Comparison of ENCODE assay signal across 20 cellular contexts in the genomic region with DNA sequence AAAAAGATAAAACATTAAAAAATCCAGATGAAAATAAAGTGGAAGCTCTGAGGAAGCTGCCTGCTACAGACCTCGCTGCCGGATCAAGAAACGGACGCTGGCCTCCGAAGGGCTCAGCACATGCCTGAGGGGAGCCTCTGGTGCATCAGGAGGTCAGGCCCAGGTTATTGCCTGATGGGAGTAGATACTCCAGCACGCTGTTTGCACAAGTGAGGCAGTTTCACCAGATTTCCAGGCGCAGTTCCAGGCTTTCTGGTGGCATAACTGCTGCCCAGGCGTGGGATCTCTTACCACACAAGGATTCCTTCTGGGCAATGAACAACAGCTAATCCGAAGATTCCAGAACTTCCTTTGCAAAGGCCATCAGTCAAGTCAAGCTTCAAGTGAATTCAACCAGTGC.
DNase-seq lines count a peak whose midpoint lies in the region; ATAC-seq and TF ChIP-seq lines count a peak whose summit lies in the region.
"Had no signal": no experiment of that assay in that cellular context is flagged by ENCODE, and none has a peak within 500 bp of the region (broad histone marks: within the 10 kb centered on the region; RNA-seq: fewer than 3 reads in every experiment).

No MANE protein-coding gene starts in this region.

- in situ Hi-C loops in mammary epithelial cell (cut with MboI; ENCODE audit: low sequenced_read_pairs in 2 of 2), result no loop called here

- no peaks in the 10 kb centered on the region for H4K20me1 ChIP-seq in mammary epithelial cell (ENCODE audit: insufficient read depth, low read length)

- CTCF ChIA-PET in MCF 10A (lab: Yijun Ruan, JAX) (interaction anchor here (0.7 to 0.9 kb wide), 3 partner anchors 27 to 191 kb away, joined by 3 to 4 read pairs (median 3); no protein-coding TSS in a partner anchor), mammary epithelial cell (lab: Charles Lee; ENCODE audit: low non-redundant PET) (no interaction called here)

- dilution Hi-C loops in mammary epithelial cell (cut with HindIII; ENCODE audit: low sequenced_read_pairs), result loop anchor here (5.0 to 10.0 kb wide), 2 partner anchors 49 to 89 kb away; no protein-coding TSS in a partner anchor

- POLR2A ChIA-PET in MCF 10A (lab: Yijun Ruan, JAX), result interaction anchor here (1.1 kb wide), 1 partner anchor 54 kb away, joined by 3 read pairs; no protein-coding TSS in a partner anchor

- ATAC-seq in HG03108 (IDR thresholded peaks at IDR 0.05; ENCODE audit: unreplicated experiment) (no peak), GM21447 (IDR thresholded peaks at IDR 0.05; ENCODE audit: unreplicated experiment) (no peak)

- WGBS in mammary epithelial cell (ENCODE audit: low coverage, missing lambda C conversion rate), result 41% methylated on average over 9 of the region's 9 CpGs

- H3K4me1 Mint-ChIP-seq in MCF 10A (ENCODE audit: insufficient read depth, unreplicated experiment), result no peaks in the 10 kb centered on the region
- H3K4me1 Mint-ChIP-seq: B cell had no signal

- DNase-seq in MCF 10A (ENCODE audit: unreplicated experiment) (peak; percentile 25), mammary epithelial cell (no peak), breast epithelium (ENCODE audit: low spot score in 2 of 2) (peak; percentile 52 to 81), iPS-NIHi7 (ENCODE audit: extremely low spot score) (peak; percentile 9)
- DNase-seq in effector memory CD4-positive, alpha-beta T cell, result no peak
- DNase-seq: EL, GF-D8, KG1, NCI-H1105 treated with DMSO at 0.1 percent for 48 hours, NCI-H2029 treated with DMSO at 0.1 percent for 48 hours, NCI-H226, NCI-H510A treated with DMSO at 0.1 percent for 48 hours, NCI-H748 treated with DMSO at 0.1 percent for 48 hours, PC-9, SHP77 treated with DMSO at 0.1 percent for 48 hours had no signal

- H3K9me3 ChIP-seq in mammary epithelial cell (replicated peaks; ENCODE audit: insufficient read depth, low read length) (no peaks in the 10 kb centered on the region), breast epithelium (no peaks in the 10 kb centered on the region)
- H3K9me3 ChIP-seq in effector memory CD4-positive, alpha-beta T cell (ENCODE audit: control insufficient read depth, low read length), result no peaks in the 10 kb centered on the region

- H3K9me3 Mint-ChIP-seq in MCF 10A (ENCODE audit: unreplicated experiment), result no peaks in the 10 kb centered on the region

- H3K27me3 Mint-ChIP-seq in MCF 10A (ENCODE audit: insufficient read depth, unreplicated experiment), result peaks cover 27% of the 10 kb centered on the region

- H3K4me3 ChIP-seq in mammary epithelial cell (replicated peaks in 1 of 3; ENCODE audit: insufficient read depth in 1 of 3, low read depth in 2 of 3, low read length in 3 of 3) (no peak overlapping the region), breast epithelium (no peak overlapping the region)
- no peak overlapping the region for H3K4me3 ChIP-seq in effector memory CD4-positive, alpha-beta T cell (ENCODE audit: insufficient read depth, low read depth, low read length, poor library complexity, severe bottlenecking)
- H3K4me3 ChIP-seq: PC-9 had no signal

- H3K36me3 Mint-ChIP-seq in MCF 10A (ENCODE audit: insufficient read depth, unreplicated experiment), result no peaks in the 10 kb centered on the region

- no peaks in the 10 kb centered on the region for H3K36me3 ChIP-seq in mammary epithelial cell (ENCODE audit: insufficient read depth, low read length)
- no peaks in the 10 kb centered on the region for H3K36me3 ChIP-seq in breast epithelium
- H3K36me3 ChIP-seq in effector memory CD4-positive, alpha-beta T cell (ENCODE audit: control insufficient read depth, insufficient read depth, low read length), result no peaks in the 10 kb centered on the region

- H3K4me1 ChIP-seq in mammary epithelial cell (ENCODE audit: insufficient read depth, low read length), result no peaks in the 10 kb centered on the region
- H3K4me1 ChIP-seq in breast epithelium, result no peaks in the 10 kb centered on the region
- no peaks in the 10 kb centered on the region for H3K4me1 ChIP-seq in effector memory CD4-positive, alpha-beta T cell (ENCODE audit: control insufficient read depth, insufficient read depth, low read length, poor library complexity, severe bottlenecking)

- no peak for TF ChIP-seq POLR2A in breast epithelium (IDR thresholded peaks at IDR 0.05)

- H3K27ac Mint-ChIP-seq in MCF 10A (ENCODE audit: low read depth, unreplicated experiment), result no peak overlapping the region
- H3K27ac Mint-ChIP-seq: B cell had no signal

- H2AFZ ChIP-seq in mammary epithelial cell (ENCODE audit: low read depth, low read length), result no peak overlapping the region
- H2AFZ ChIP-seq: PC-9 had no signal

- BruUV-seq in MCF 10A (replicated peaks; lab: Mats Ljungman, UMichigan) (no TSS peak), mammary epithelial cell (replicated peaks; lab: Mats Ljungman, UMichigan) (no TSS peak)

- H3K4me2 ChIP-seq in mammary epithelial cell (ENCODE audit: insufficient read depth, low read depth, low read length), result no peak overlapping the region
- H3K4me2 ChIP-seq: PC-9 had no signal

- H3K27ac ChIP-seq in mammary epithelial cell (ENCODE audit: insufficient read depth, low read depth, low read length) (no peak overlapping the region), breast epithelium (peak overlapping the region in 1 of 2 donors; percentile 3)
- H3K27ac ChIP-seq in effector memory CD4-positive, alpha-beta T cell (ENCODE audit: insufficient read depth, low read length, poor library complexity, severe bottlenecking), result no peak overlapping the region
- H3K27ac ChIP-seq: HL-60, PC-9, RWPE1 had no signal

- TF ChIP-seq CTCF in MCF 10A (IDR thresholded peaks at IDR 0.05; ENCODE audit: unreplicated experiment), result no peak
- TF ChIP-seq CTCF in mammary epithelial cell (conservative IDR thresholded peaks at IDR 0.05 in 1 of 2, IDR thresholded peaks at IDR 0.05 in 1 of 2; ENCODE audit: extremely low read depth in 1 of 2, insufficient read depth in 1 of 2, low read depth in 1 of 2, low read length in 2 of 2), result no peak
- TF ChIP-seq CTCF in breast epithelium (IDR thresholded peaks at IDR 0.05), result no peak

- H3K79me2 ChIP-seq in mammary epithelial cell (ENCODE audit: insufficient read depth, low read length), result no peaks in the 10 kb centered on the region

- H3K27me3 ChIP-seq in mammary epithelial cell (ENCODE audit: insufficient read depth, low read length), result no peaks in the 10 kb centered on the region
- no peaks in the 10 kb centered on the region for H3K27me3 ChIP-seq in breast epithelium
- H3K27me3 ChIP-seq in effector memory CD4-positive, alpha-beta T cell (replicated peaks; ENCODE audit: control insufficient read depth, insufficient read depth, low read length, poor library complexity, severe bottlenecking), result no peaks in the 10 kb centered on the region

- no peak overlapping the region for H3K9ac ChIP-seq in mammary epithelial cell (ENCODE audit: insufficient read depth, low read length)

- intact Hi-C loops in MCF 10A (cut with micrococcal nuclease) (no loop called here), mammary epithelial cell (cut with micrococcal nuclease) (no loop called here), breast epithelium (cut with DNase I; ENCODE audit: low total_unique reads) (no loop called here)

- H3K4me3 Mint-ChIP-seq in MCF 10A (ENCODE audit: unreplicated experiment), result no peak overlapping the region
- H3K4me3 Mint-ChIP-seq: B cell had no signal

Comparison
In these comparisons a context has a peak if more than half of its experiments do, and no peak if none do; other contexts are left out.
1. DNase-seq: peak in MCF 10A (single experiment), breast epithelium (2 of 2) and iPS-NIHi7 (single experiment); none in mammary epithelial cell (single experiment) and effector memory CD4-positive, alpha-beta T cell (0 of 3).